Comparison of ENCODE assay signal across 8 cellular contexts in the genomic region with DNA sequence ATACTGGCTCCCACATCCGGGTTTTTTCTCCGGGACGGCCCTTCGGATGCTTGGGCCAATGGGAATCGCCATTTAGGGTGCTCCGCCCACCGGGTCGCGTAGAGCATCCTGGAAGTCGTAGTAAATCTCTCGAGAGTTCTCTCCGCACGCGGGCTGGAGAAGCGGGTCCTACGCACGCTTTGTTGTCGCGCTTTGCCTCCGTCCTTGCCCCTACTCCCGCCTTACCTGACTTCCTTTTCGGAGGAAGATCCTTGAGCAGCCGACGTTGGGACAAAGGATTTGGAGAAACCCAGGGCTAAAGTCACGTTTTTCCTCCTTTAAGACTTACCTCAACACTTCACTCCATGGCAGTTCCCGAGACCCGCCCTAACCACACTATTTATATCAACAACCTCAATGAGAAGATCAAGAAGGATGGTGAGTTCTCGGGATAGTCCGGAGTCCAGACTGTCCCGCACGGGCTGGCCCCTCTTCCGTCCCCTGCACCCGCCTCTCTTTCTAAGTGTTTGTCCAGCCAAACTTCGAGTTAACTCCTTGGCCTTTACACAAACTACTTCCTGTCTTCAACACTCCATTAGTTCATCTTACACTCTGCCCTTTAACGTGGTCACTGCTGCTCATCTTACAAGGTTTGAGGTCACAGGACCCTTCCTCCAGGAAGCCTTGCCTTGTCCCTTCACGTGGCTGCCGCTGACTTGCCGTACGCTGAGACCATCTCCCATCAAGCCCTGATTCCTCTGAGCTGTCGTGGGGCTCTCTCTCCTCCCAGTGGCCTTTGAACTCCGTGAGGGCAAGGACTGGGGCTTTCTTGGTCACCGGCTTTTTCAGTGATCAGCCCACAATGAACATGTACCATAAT. TPM values are rescaled to one million over a fixed set of nuclear protein-coding genes. Genes with fewer than 3 reads are reported as not detected.
DNase-seq lines count a peak whose midpoint lies in the region; ATAC-seq lines count a peak whose summit lies in the region.

SNRPA (plus strand) TSS at position 139 of the 859 bp plus-strand sequence; CDS start at position 345, 206 bp downstream.

- peak within 1 kb of the TSS; percentile 99 for H3K4me3 Mint-ChIP-seq in activated T-helper 1 cell treated with anti-CD3 and anti-CD28 coated beads, Interleukin-12 subunit alpha, Interleukin-12 subunit beta, Interleukin-2, Interleukin-4 antibody, amounts not matched to agents 30 ng/mL and 10 ng/mL and 1 ng/mL, durations not matched to agents 14 hours and 24 hours and 36 hours
- H3K4me3 Mint-ChIP-seq in naive B cell, result peak within 1 kb of the TSS; percentile 87 to 100 (median 98)
- H3K4me3 Mint-ChIP-seq in stimulated activated naive B cell treated with anti-CD40 and anti-IgM and Interleukin-4, amounts not matched to agents 10 μg/mL and 1 μg/mL and 100 μg/mL, for 72 hours, result peak within 1 kb of the TSS; percentile 85 to 99

- H3K4me2 ChIP-seq in Karpas-422 (ENCODE audit: low read depth, low read length, poor library complexity, severe bottlenecking), result peak within 1 kb of the TSS; percentile 89

- no peaks in the 10 kb centered on the region for H3K27me3 Mint-ChIP-seq in activated T-helper 1 cell treated with anti-CD3 and anti-CD28 coated beads, Interleukin-12 subunit alpha, Interleukin-12 subunit beta, Interleukin-2, Interleukin-4 antibody, amounts not matched to agents 30 ng/mL and 10 ng/mL and 1 ng/mL, durations not matched to agents 14 hours and 24 hours and 36 hours (ENCODE audit: insufficient read depth)
- H3K27me3 Mint-ChIP-seq in naive B cell, result no peaks in the 10 kb centered on the region
- no peaks in the 10 kb centered on the region for H3K27me3 Mint-ChIP-seq in stimulated activated naive B cell treated with anti-CD40 and anti-IgM and Interleukin-4, amounts not matched to agents 10 μg/mL and 1 μg/mL and 100 μg/mL, for 72 hours

- peak within 1 kb of the TSS; percentile 80; the same call in 1 of the 2 replicates for H2AFZ ChIP-seq in Karpas-422 (ENCODE audit: low read length)

- peaks cover 17% of the 10 kb centered on the region for H3K36me3 ChIP-seq in Karpas-422 (ENCODE audit: insufficient read depth, low read length)

- no peaks in the 10 kb centered on the region for H3K9me3 ChIP-seq in Karpas-422 (ENCODE audit: low read length)

- H3K36me3 Mint-ChIP-seq in activated T-helper 1 cell treated with anti-CD3 and anti-CD28 coated beads, Interleukin-12 subunit alpha, Interleukin-12 subunit beta, Interleukin-2, Interleukin-4 antibody, amounts not matched to agents 30 ng/mL and 10 ng/mL and 1 ng/mL, durations not matched to agents 14 hours and 24 hours and 36 hours (ENCODE audit: low read depth), result peaks cover 36% of the 10 kb centered on the region
- peaks cover 0 to 2% of the 10 kb centered on the region in 2 donors for H3K36me3 Mint-ChIP-seq in naive B cell
- peaks cover 43 to 50% of the 10 kb centered on the region in 2 donors for H3K36me3 Mint-ChIP-seq in stimulated activated naive B cell treated with anti-CD40 and anti-IgM and Interleukin-4, amounts not matched to agents 10 μg/mL and 1 μg/mL and 100 μg/mL, for 72 hours

- no peaks in the 10 kb centered on the region for H3K9me3 Mint-ChIP-seq in activated T-helper 1 cell treated with anti-CD3 and anti-CD28 coated beads, Interleukin-12 subunit alpha, Interleukin-12 subunit beta, Interleukin-2, Interleukin-4 antibody, amounts not matched to agents 30 ng/mL and 10 ng/mL and 1 ng/mL, durations not matched to agents 14 hours and 24 hours and 36 hours
- no peaks in the 10 kb centered on the region for H3K9me3 Mint-ChIP-seq in naive B cell
- H3K9me3 Mint-ChIP-seq in stimulated activated naive B cell treated with anti-CD40 and anti-IgM and Interleukin-4, amounts not matched to agents 10 μg/mL and 1 μg/mL and 100 μg/mL, for 72 hours, result peaks cover 0 to 2% of the 10 kb centered on the region in 2 donors

- DNase-seq in DMS79 (lab: John Stamatoyannopoulos, UW), result peak; percentile 91
- DNase-seq in Karpas-422, result peak; percentile 99
- DNase-seq in RKO (ENCODE audit: low spot score), result peak; percentile 98
- DNase-seq in activated T-helper 1 cell treated with anti-CD3 and anti-CD28 coated beads, Interleukin-12 subunit alpha, Interleukin-12 subunit beta, Interleukin-2, Interleukin-4 antibody, amounts not matched to agents 30 ng/mL and 10 ng/mL and 1 ng/mL, durations not matched to agents 14 hours and 24 hours and 36 hours (ENCODE audit: low spot score), result peak; percentile 95
- DNase-seq in fibroblast of gingiva (ENCODE audit: low read depth), result peak; percentile 97
- DNase-seq in naive B cell, result peak; percentile 97
- DNase-seq in stimulated activated naive B cell treated with anti-CD40 and anti-IgM and Interleukin-4, amounts not matched to agents 10 μg/mL and 1 μg/mL and 100 μg/mL, for 72 hours, result peak; percentile 95

- H3K27ac ChIP-seq in Karpas-422 (ENCODE audit: low read length), result peak within 1 kb of the TSS; percentile 86

- H3K27me3 ChIP-seq in Karpas-422 (ENCODE audit: low read length), result no peaks in the 10 kb centered on the region

- peak within 1 kb of the TSS; percentile 96 for H3K9ac ChIP-seq in Karpas-422 (ENCODE audit: low read length)

- H3K27ac Mint-ChIP-seq in activated T-helper 1 cell treated with anti-CD3 and anti-CD28 coated beads, Interleukin-12 subunit alpha, Interleukin-12 subunit beta, Interleukin-2, Interleukin-4 antibody, amounts not matched to agents 30 ng/mL and 10 ng/mL and 1 ng/mL, durations not matched to agents 14 hours and 24 hours and 36 hours, result peak within 1 kb of the TSS; percentile 99
- H3K27ac Mint-ChIP-seq in naive B cell, result peak within 1 kb of the TSS; percentile 91 to 99 (median 98)
- H3K27ac Mint-ChIP-seq in stimulated activated naive B cell treated with anti-CD40 and anti-IgM and Interleukin-4, amounts not matched to agents 10 μg/mL and 1 μg/mL and 100 μg/mL, for 72 hours, result peak within 1 kb of the TSS; percentile 99

- peaks cover 77% of the 10 kb centered on the region for H3K79me2 ChIP-seq in Karpas-422 (ENCODE audit: low read length)

- H4K20me1 ChIP-seq in Karpas-422 (ENCODE audit: insufficient read depth, low read depth, low read length), result peaks cover 20% of the 10 kb centered on the region

- no peaks in the 10 kb centered on the region for H3K9me2 ChIP-seq in Karpas-422 (replicated peaks; ENCODE audit: insufficient read depth, low read length)

- peaks cover 58% of the 10 kb centered on the region for H3K4me1 ChIP-seq in Karpas-422 (ENCODE audit: low read length)

- peak within 1 kb of the TSS; percentile 93 for H3K4me3 ChIP-seq in Karpas-422 (ENCODE audit: low read length)

- H3K4me1 Mint-ChIP-seq in activated T-helper 1 cell treated with anti-CD3 and anti-CD28 coated beads, Interleukin-12 subunit alpha, Interleukin-12 subunit beta, Interleukin-2, Interleukin-4 antibody, amounts not matched to agents 30 ng/mL and 10 ng/mL and 1 ng/mL, durations not matched to agents 14 hours and 24 hours and 36 hours (ENCODE audit: low read depth), result peaks cover 37% of the 10 kb centered on the region
- H3K4me1 Mint-ChIP-seq in naive B cell, result peaks cover 35 to 64% (median 59%) of the 10 kb centered on the region in 3 donors
- H3K4me1 Mint-ChIP-seq in stimulated activated naive B cell treated with anti-CD40 and anti-IgM and Interleukin-4, amounts not matched to agents 10 μg/mL and 1 μg/mL and 100 μg/mL, for 72 hours, result peaks cover 32 to 55% of the 10 kb centered on the region in 2 donors

- ATAC-seq in GM21825 (IDR thresholded peaks at IDR 0.05; ENCODE audit: unreplicated experiment) (peak; percentile 65), naive B cell (ENCODE audit: low read depth in 2 of 2) (peak; percentile 67 to 70)
- peak; percentile 79 for ATAC-seq in stimulated activated naive B cell treated with anti-CD40 and anti-IgM and Interleukin-4, amounts not matched to agents 10 μg/mL and 1 μg/mL and 100 μg/mL, for 72 hours (replicated peaks)

- intact Hi-C loops in activated T-helper 1 cell treated with anti-CD3 and anti-CD28 coated beads, Interleukin-12 subunit alpha, Interleukin-12 subunit beta, Interleukin-2, Interleukin-4 antibody, amounts not matched to agents 30 ng/mL and 10 ng/mL and 1 ng/mL, durations not matched to agents 14 hours and 24 hours and 36 hours (cut with micrococcal nuclease), result loop anchor here (1.0 to 10.0 kb wide), 5 partner anchors 47 to 688 kb away; partner anchors contain the start of genes AKT2 and DMAC2

RNA-seq across cellular contexts. Expression of gene SNRPA, which starts in this region (rescaled TPM):
- total RNA-seq in Karpas-422 (2014; rRNA removed; shearing (Covaris generic); ENCODE audit: low replicate concordance), result 136 and 173 TPM in 2 replicates
- total RNA-seq in activated T-helper 1 cell treated with anti-CD3 and anti-CD28 coated beads, Interleukin-12 subunit alpha, Interleukin-12 subunit beta, Interleukin-2, Interleukin-4 antibody, amounts not matched to agents 30 ng/mL and 10 ng/mL and 1 ng/mL, durations not matched to agents 14 hours and 24 hours and 36 hours, result 243 and 245 TPM in 2 replicates
- polyA plus RNA-seq in naive B cell (ENCODE audit: low read depth in 6 of 6), result 10 to 100 TPM; 48.3 to 88.8 (median 59.8) TPM

Comparison
In these comparisons a context has a peak if more than half of its experiments do, and no peak if none do; other contexts are left out.
1. Peak in every context shown above with its lines: DNase-seq, ATAC-seq, H3K4me3 ChIP-seq and H3K27ac ChIP-seq.